In genomic region chrX:72297953-72298730, GRCh38 we compare ENCODE assay signal across 1 cellular context.
A peak's percentile ranks its signal among the peaks of the same experiment; 100 is the strongest.
TF ChIP-seq lines count a peak whose summit lies in the region.

No MANE protein-coding gene starts in this region.

TF ChIP-seq in GM12878, 131 proteins besides CTCF, POLR2A, EP300 and RAD21:
- peak; percentile 4; the same call in 1 of the 2 replicates for TF ChIP-seq SMC3 (IDR thresholded peaks at IDR 0.05; ENCODE audit: borderline replicate concordance, low read length)
- TF ChIP-seq PKNOX1 (IDR thresholded peaks at IDR 0.05): no peak
- peak; percentile 41 for TF ChIP-seq MEF2B (IDR thresholded peaks at IDR 0.05; ENCODE audit: partially characterized antibody, poor library complexity, severe bottlenecking)
